ENCODE assay signal across 22 cellular contexts in the genomic region with DNA sequence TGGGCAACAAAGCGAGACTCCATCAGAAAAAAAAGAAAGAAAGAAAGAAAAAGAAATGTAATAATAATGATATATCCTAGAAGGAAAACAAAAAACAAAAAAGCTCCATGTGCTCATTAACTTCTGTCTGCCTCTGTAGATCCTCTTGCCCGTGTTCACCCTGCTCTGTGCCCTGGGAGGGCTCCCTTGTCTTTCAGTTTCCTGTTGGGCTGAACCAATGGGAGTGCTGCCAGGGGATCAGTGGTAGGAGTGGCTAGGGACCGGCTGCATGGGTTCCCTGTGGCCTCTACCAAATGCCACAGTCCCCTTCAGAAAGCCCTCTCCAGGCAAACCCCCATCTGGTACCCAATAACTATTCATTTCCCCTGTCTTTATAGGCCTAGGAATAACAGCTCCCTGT. TPM values are rescaled to one million over a fixed set of nuclear protein-coding genes. Genes with fewer than 3 reads are reported as not detected.
DNase-seq lines count a peak whose midpoint lies in the region; ATAC-seq and TF ChIP-seq lines count a peak whose summit lies in the region.
"Had no signal": no experiment of that assay in that cellular context is flagged by ENCODE, and none has a peak within 500 bp of the region (broad histone marks: within the 10 kb centered on the region; RNA-seq: fewer than 3 reads in every experiment).

No MANE protein-coding gene starts in this region.

- H3K27me3 Mint-ChIP-seq in stimulated activated memory B cell treated with anti-CD40 and anti-IgM and Interleukin-4, amounts not matched to agents 10 μg/mL and 1 μg/mL and 100 μg/mL, for 72 hours, result no peaks in the 10 kb centered on the region

- peaks cover 11% of the 10 kb centered on the region for H3K4me1 ChIP-seq in PC-3 (ENCODE audit: insufficient read depth, low read length)
- peaks cover 17% of the 10 kb centered on the region for H3K4me1 ChIP-seq in suprapubic skin

- H3K9me2 ChIP-seq in PC-3 (replicated peaks; ENCODE audit: low read length), result no peaks in the 10 kb centered on the region

- no peak for TF ChIP-seq CTCF in PC-3 (conservative IDR thresholded peaks at IDR 0.05; ENCODE audit: low read depth, low read length)
- no peak for TF ChIP-seq CTCF in suprapubic skin (IDR thresholded peaks at IDR 0.05)

- no peaks in the 10 kb centered on the region for H4K20me1 ChIP-seq in PC-3 (ENCODE audit: low read length)
- H4K20me1 ChIP-seq: BLaER1 had no signal

- H3K9ac ChIP-seq in PC-3 (ENCODE audit: low read length), result no peak overlapping the region
- H3K9ac ChIP-seq: BLaER1, GM23248 had no signal

- no peak for TF ChIP-seq EP300 in suprapubic skin (IDR thresholded peaks at IDR 0.05)

- POLR2A ChIA-PET in PC-3 (lab: Charles Lee; ENCODE audit: unreplicated experiment), result no interaction called here

- H2AFZ ChIP-seq in PC-3 (ENCODE audit: low read length), result 0 out of 2 replicates have a peak overlapping the region, but pooled peaks have one; percentile 4
- H2AFZ ChIP-seq: GM23248 had no signal

- no peaks in the 10 kb centered on the region for H3K36me3 Mint-ChIP-seq in stimulated activated memory B cell treated with anti-CD40 and anti-IgM and Interleukin-4, amounts not matched to agents 10 μg/mL and 1 μg/mL and 100 μg/mL, for 72 hours
- H3K36me3 Mint-ChIP-seq: activated naive CD8-positive, alpha-beta T cell had no signal

- BruUV-seq in PC-3 (replicated peaks; lab: Mats Ljungman, UMichigan), result no TSS peak

- H3K27me3 ChIP-seq in PC-3 (ENCODE audit: low read length), result no peaks in the 10 kb centered on the region
- H3K27me3 ChIP-seq in suprapubic skin, result no peaks in the 10 kb centered on the region
- H3K27me3 ChIP-seq: BLaER1, cardiac muscle cell, Peyer's patch had no signal

- intact Hi-C loops in PC-3 (cut with micrococcal nuclease), result no loop called here

- CTCF ChIA-PET in PC-3 (lab: Charles Lee), result no interaction called here

- H3K36me3 ChIP-seq in PC-3 (ENCODE audit: low read depth, low read length) (no peaks in the 10 kb centered on the region), suprapubic skin (no peaks in the 10 kb centered on the region)
- H3K36me3 ChIP-seq: BLaER1, cardiac muscle cell, Peyer's patch had no signal

- ATAC-seq in HG03432 (IDR thresholded peaks at IDR 0.05; ENCODE audit: unreplicated experiment) (peak; percentile 60), PC-3 (no peak), GM21515 (IDR thresholded peaks at IDR 0.05; ENCODE audit: unreplicated experiment) (no peak)
- no peak for ATAC-seq in stimulated activated memory B cell treated with anti-CD40 and anti-IgM and Interleukin-4, amounts not matched to agents 10 μg/mL and 1 μg/mL and 100 μg/mL, for 72 hours
- ATAC-seq: effector memory CD8-positive, alpha-beta T cell; right cardiac atrium had no signal

- no peak overlapping the region for H3K27ac Mint-ChIP-seq in stimulated activated memory B cell treated with anti-CD40 and anti-IgM and Interleukin-4, amounts not matched to agents 10 μg/mL and 1 μg/mL and 100 μg/mL, for 72 hours
- H3K27ac Mint-ChIP-seq: activated naive CD8-positive, alpha-beta T cell; effector memory CD8-positive, alpha-beta T cell had no signal

- no peak overlapping the region for H3K4me3 Mint-ChIP-seq in stimulated activated memory B cell treated with anti-CD40 and anti-IgM and Interleukin-4, amounts not matched to agents 10 μg/mL and 1 μg/mL and 100 μg/mL, for 72 hours
- H3K4me3 Mint-ChIP-seq: activated naive CD8-positive, alpha-beta T cell; effector memory CD8-positive, alpha-beta T cell; neural crest cell had no signal

- no peaks in the 10 kb centered on the region for H3K9me3 Mint-ChIP-seq in stimulated activated memory B cell treated with anti-CD40 and anti-IgM and Interleukin-4, amounts not matched to agents 10 μg/mL and 1 μg/mL and 100 μg/mL, for 72 hours
- H3K9me3 Mint-ChIP-seq: effector memory CD8-positive, alpha-beta T cell; neural crest cell had no signal

- H3K4me2 ChIP-seq in PC-3 (ENCODE audit: low read length), result no peak overlapping the region
- H3K4me2 ChIP-seq: BLaER1 had no signal

- H3K9me3 ChIP-seq in PC-3 (ENCODE audit: low read length) (no peaks in the 10 kb centered on the region), suprapubic skin (no peaks in the 10 kb centered on the region)
- H3K9me3 ChIP-seq: BLaER1, Peyer's patch had no signal

- H3K27ac ChIP-seq in PC-3 (ENCODE audit: low read length) (no peak overlapping the region), suprapubic skin (no peak overlapping the region)
- H3K27ac ChIP-seq: BLaER1, cardiac muscle cell, GM23248, Peyer's patch had no signal

- WGBS in suprapubic skin, result 61% methylated on average over 3 of the region's 3 CpGs

- H3K79me2 ChIP-seq in PC-3 (ENCODE audit: low read length), result no peaks in the 10 kb centered on the region

- no peak for TF ChIP-seq POLR2A in suprapubic skin (IDR thresholded peaks at IDR 0.05)

- peak; percentile 20 for DNase-seq in ELF-1 (ENCODE audit: low read depth, low spot score)
- no peak for DNase-seq in PC-3
- peak; percentile 6 for DNase-seq in left kidney (ENCODE audit: low read depth, low spot score)
- DNase-seq in suprapubic skin (ENCODE audit: low spot score in 2 of 2), result no peak
- no peak for DNase-seq in hypothalamus (lab: John Stamatoyannopoulos, UW)
- DNase-seq: activated CD4-positive, alpha-beta T cell treated with anti-CD3 and anti-CD28 coated beads for 1 hour; activated T-cell treated with anti-CD3 and anti-CD28 coated beads for 4 hours; effector memory CD8-positive, alpha-beta T cell; GM23248; MM.1S; NCI-H345; Peyer's patch; right cardiac atrium; T-helper 1 cell; trophoblast cell had no signal

- no peaks in the 10 kb centered on the region for H3K4me1 Mint-ChIP-seq in stimulated activated memory B cell treated with anti-CD40 and anti-IgM and Interleukin-4, amounts not matched to agents 10 μg/mL and 1 μg/mL and 100 μg/mL, for 72 hours

- no peak overlapping the region for H3K4me3 ChIP-seq in PC-3 (ENCODE audit: low read length)
- H3K4me3 ChIP-seq in suprapubic skin, result no peak overlapping the region
- H3K4me3 ChIP-seq: BLaER1, cardiac muscle cell, GM23248, Peyer's patch had no signal

- peaks cover 1% of the 10 kb centered on the region for H3F3A ChIP-seq in PC-3 (ENCODE audit: low read length, unreplicated experiment)

RNA-seq across cellular contexts. Expression of a gene that starts 51.8 kb away (rescaled TPM):
- total RNA-seq in PC-3 (2014; rRNA removed) (149 and 154 TPM in 2 replicates), suprapubic skin (100 to 1,000 TPM; 115 to 226 (median 141) TPM)

Comparison
In these comparisons a context has a peak if more than half of its experiments do, and no peak if none do; other contexts are left out.
1. DNase-seq: peak in ELF-1 (single experiment) and left kidney (single experiment); none in PC-3 (single experiment), suprapubic skin (0 of 2) and hypothalamus (0 of 51).